In the genomic region with DNA sequence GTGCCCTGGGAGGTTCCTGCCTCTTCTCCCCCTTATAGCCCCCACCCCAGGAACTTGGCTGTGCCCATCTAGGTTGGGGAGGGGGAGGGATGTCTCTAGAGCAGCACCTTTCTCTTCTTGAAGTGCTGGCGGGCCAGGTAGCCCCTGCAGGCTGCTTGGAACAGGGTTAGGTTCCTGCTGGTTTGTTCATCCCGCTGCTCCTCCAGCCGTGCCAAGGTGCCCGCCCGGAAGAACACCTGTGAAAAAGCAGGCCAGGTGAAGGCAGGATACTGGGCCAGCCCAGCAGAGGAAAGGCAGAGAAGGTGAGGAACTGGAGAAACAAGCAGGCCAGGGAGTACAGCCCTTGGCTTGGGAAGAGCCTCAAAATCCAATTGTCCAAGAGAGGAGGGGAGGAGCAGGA, we compare ENCODE assay signal across 20 cellular contexts.
"Had no signal": no experiment of that assay in that cellular context is flagged by ENCODE, and none has a peak within 500 bp of the region (broad histone marks: within the 10 kb centered on the region; RNA-seq: fewer than 3 reads in every experiment).

No MANE protein-coding gene starts in this region.

- H3K36me3 ChIP-seq: brain microvascular endothelial cell had no signal

- H3K4me3 Mint-ChIP-seq: activated CD4-positive, alpha-beta memory T cell treated with anti-CD3 and anti-CD28 coated beads, Interleukin-2, amount 10 ng/mL, durations not matched to agents 7 days and 5 days; activated CD4-positive, alpha-beta T cell treated with anti-CD3 and anti-CD28 coated beads for 36 hours; activated T-cell treated with anti-CD3 and anti-CD28 coated beads, Interleukin-2, amount 50 U/mL, for 72 hours; T-helper 2 cell treated with Interferon-gamma antibody and Interleukin-4, amounts not matched to agents 5 μg/mL and 100 μg/mL, for 36 hours; WTC11 had no signal

- H3K9me3 Mint-ChIP-seq: activated CD4-positive, alpha-beta memory T cell treated with anti-CD3 and anti-CD28 coated beads, Interleukin-2, amount 10 ng/mL, durations not matched to agents 7 days and 5 days; activated T-cell treated with anti-CD3 and anti-CD28 coated beads, Interleukin-2, amount 50 U/mL, for 72 hours; T-helper 2 cell treated with Interferon-gamma antibody and Interleukin-4, amounts not matched to agents 5 μg/mL and 100 μg/mL, for 36 hours; WTC11 had no signal

- H3K27ac ChIP-seq: brain microvascular endothelial cell, coronary artery, esophagus muscularis mucosa, gastroesophageal sphincter, heart left ventricle, left lung, thoracic aorta, upper lobe of right lung had no signal

- ATAC-seq: activated CD4-positive, alpha-beta T cell treated with anti-CD3 and anti-CD28 coated beads for 36 hours; activated T-cell treated with anti-CD3 and anti-CD28 coated beads, Interleukin-2, amount 50 U/mL, for 72 hours; gastroesophageal sphincter; heart left ventricle; left lung; upper lobe of right lung; WTC11 had no signal

- H3K4me1 Mint-ChIP-seq: activated CD4-positive, alpha-beta memory T cell treated with anti-CD3 and anti-CD28 coated beads, Interleukin-2, amount 10 ng/mL, durations not matched to agents 7 days and 5 days had no signal

- DNase-seq: activated CD4-positive, alpha-beta memory T cell treated with anti-CD3 and anti-CD28 coated beads, Interleukin-2, amount 10 ng/mL, durations not matched to agents 7 days and 5 days; activated CD4-positive, alpha-beta T cell treated with anti-CD3 and anti-CD28 coated beads for 36 hours; activated CD8-positive, alpha-beta memory T cell treated with anti-CD3 and anti-CD28 coated beads, Interleukin-2, amount 50 U/mL, for 4 hours; activated gamma-delta T cell treated with Interleukin-2 at 50 U/mL for 16 hours; activated T-cell treated with anti-CD3 and anti-CD28 coated beads, Interleukin-2, amount 50 U/mL, for 72 hours; aorta; brain microvascular endothelial cell; central memory CD4-positive, alpha-beta T cell; heart left ventricle; stimulated activated CD4-positive, alpha-beta T cell treated with anti-CD3 and anti-CD28 coated beads, Interleukin-2, amount 100 ng/mL, for 48 hours; upper lobe of right lung had no signal

- H3K4me3 ChIP-seq: coronary artery, esophagus muscularis mucosa, gastroesophageal sphincter, heart left ventricle, left lung, skin epidermis, thoracic aorta, upper lobe of right lung had no signal

- H3K27me3 ChIP-seq: brain microvascular endothelial cell, esophagus muscularis mucosa, gastroesophageal sphincter, heart left ventricle, left lung, upper lobe of right lung had no signal

- H3K4me1 ChIP-seq: gastroesophageal sphincter, left lung, upper lobe of right lung had no signal

- H3K27ac Mint-ChIP-seq: activated CD4-positive, alpha-beta memory T cell treated with anti-CD3 and anti-CD28 coated beads, Interleukin-2, amount 10 ng/mL, durations not matched to agents 7 days and 5 days; activated CD4-positive, alpha-beta T cell treated with anti-CD3 and anti-CD28 coated beads for 36 hours; activated T-cell treated with anti-CD3 and anti-CD28 coated beads, Interleukin-2, amount 50 U/mL, for 72 hours; progenitor cell of endocrine pancreas; T-helper 2 cell treated with Interferon-gamma antibody and Interleukin-4, amounts not matched to agents 5 μg/mL and 100 μg/mL, for 36 hours; WTC11 had no signal

- H3K27me3 Mint-ChIP-seq: activated CD4-positive, alpha-beta memory T cell treated with anti-CD3 and anti-CD28 coated beads, Interleukin-2, amount 10 ng/mL, durations not matched to agents 7 days and 5 days; activated CD4-positive, alpha-beta T cell treated with anti-CD3 and anti-CD28 coated beads for 36 hours had no signal

- H3K9me3 ChIP-seq: esophagus muscularis mucosa, gastroesophageal sphincter, heart left ventricle, left lung, thoracic aorta, upper lobe of right lung had no signal
